ENCODE assay signal across 18 cellular contexts in the genomic region with DNA sequence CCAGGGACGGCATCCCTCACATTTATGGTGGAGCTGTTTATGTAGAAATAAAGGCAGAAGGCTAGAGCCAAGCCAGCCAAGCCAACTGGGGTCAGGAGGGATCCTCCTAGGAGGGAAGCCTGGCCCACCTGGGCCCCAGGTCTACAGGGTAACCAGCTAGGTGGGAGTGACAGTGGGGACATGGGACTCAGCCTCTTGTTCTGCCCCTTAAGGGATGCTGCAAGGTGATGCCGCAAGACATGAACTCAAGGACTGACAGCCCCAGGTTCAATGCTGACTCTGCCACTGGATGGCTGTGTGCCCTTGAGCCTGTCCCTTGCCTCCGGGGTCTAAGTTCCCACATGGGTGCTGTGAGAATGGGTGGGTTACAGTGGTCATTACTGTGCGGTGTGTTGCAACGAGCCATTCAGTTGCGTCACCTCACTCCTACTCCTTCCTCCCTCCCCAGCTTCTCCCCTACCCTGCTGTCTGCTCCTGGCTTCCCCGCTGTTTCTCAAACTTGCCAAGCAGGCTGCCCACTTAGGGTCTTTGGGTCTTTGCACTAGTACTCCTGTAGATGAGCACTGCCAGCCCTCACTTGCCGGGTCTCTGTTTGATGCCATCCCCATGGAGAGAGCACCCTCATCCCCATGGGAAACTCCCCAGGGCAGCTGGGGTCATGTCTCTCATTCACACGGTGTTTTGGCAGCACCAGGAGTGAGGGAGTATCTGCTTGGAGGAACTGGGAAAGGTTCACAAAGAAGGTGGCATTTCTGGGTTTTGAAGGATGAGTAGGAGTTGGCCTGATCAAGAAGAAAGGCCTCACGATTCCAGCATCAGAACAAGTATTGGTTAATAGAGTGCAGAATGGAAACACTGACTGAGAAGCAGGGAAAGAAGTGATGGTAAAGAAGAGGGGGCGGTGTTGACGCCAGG.
"Had no signal": no experiment of that assay in that cellular context is flagged by ENCODE, and none has a peak within 500 bp of the region (broad histone marks: within the 10 kb centered on the region; RNA-seq: fewer than 3 reads in every experiment).

No MANE protein-coding gene starts in this region.

- H3K27me3 ChIP-seq: right lobe of liver, testis had no signal

- H3K4me3 ChIP-seq: lower lobe of right lung, right lobe of liver, testis had no signal

- DNase-seq: activated B cell treated with CpG ODN at 0.5 μM for 24 hours; activated CD4-positive, alpha-beta T cell treated with anti-CD3 and anti-CD28 coated beads, Interleukin-2, amount 10 ng/mL, durations not matched to agents 24 days and 14 days; activated CD8-positive, alpha-beta memory T cell treated with anti-CD3 and anti-CD28 coated beads for 24 hours; activated naive CD4-positive, alpha-beta T cell treated with anti-CD3 and anti-CD28 coated beads, Interleukin-2, amount 50 U/mL, for 16 hours; brain microvascular endothelial cell; dermis blood vessel endothelial cell; glutamatergic neuron; immature natural killer cell; left cardiac atrium; lower lobe of right lung; naive B cell; nucleus accumbens; stimulated activated CD4-positive, alpha-beta T cell treated with anti-CD3 and anti-CD28 coated beads, Interleukin-2, amount 100 ng/mL, for 48 hours; stimulated activated CD8-positive, alpha-beta memory T cell treated with anti-CD3 and anti-CD28 coated beads, Interleukin-4, amount 100 ng/mL, for 48 hours; stimulated activated naive CD8-positive, alpha-beta T cell treated with anti-CD3 and anti-CD28 coated beads, Interleukin-15, amount 100 ng/mL, for 72 hours; T-helper 1 cell; testis had no signal

- H3K9me3 ChIP-seq: lower lobe of right lung, right lobe of liver, testis had no signal

- ATAC-seq: left cardiac atrium; lower lobe of right lung; right lobe of liver; stimulated activated naive CD8-positive, alpha-beta T cell treated with anti-CD3 and anti-CD28 coated beads, Interleukin-15, amount 100 ng/mL, for 72 hours had no signal

- H3K27ac ChIP-seq: brain microvascular endothelial cell, lower lobe of right lung, right lobe of liver, testis had no signal

- H3K36me3 ChIP-seq: brain microvascular endothelial cell, lower lobe of right lung, right lobe of liver had no signal

- H3K4me1 ChIP-seq: lower lobe of right lung, right lobe of liver, testis had no signal
